Comparison of ENCODE assay signal across 13 cellular contexts in the genomic region with DNA sequence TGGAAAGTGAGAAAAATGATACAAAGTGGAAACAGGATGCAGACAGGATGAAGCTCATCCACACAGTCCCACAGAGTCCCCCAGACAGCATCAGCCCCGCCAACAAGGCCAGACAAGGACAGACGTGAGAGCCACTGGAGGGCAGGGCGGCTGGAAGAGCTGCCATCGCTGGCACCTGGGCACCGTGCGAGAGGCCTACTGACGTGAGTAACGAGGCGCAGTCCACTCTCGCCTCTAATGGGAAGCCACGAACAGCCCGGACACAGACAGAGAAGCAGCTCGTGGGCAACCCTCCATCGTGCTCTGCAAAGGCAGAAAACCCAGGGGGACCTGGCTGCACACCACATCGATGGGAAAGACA.
"Had no signal": no experiment of that assay in that cellular context is flagged by ENCODE, and none has a peak within 500 bp of the region (broad histone marks: within the 10 kb centered on the region; RNA-seq: fewer than 3 reads in every experiment).

No MANE protein-coding gene starts in this region.

- H3K27ac ChIP-seq: brain microvascular endothelial cell, sigmoid colon, thoracic aorta had no signal

- H3K4me3 ChIP-seq: sigmoid colon, thoracic aorta had no signal

- H3K36me3 ChIP-seq: brain microvascular endothelial cell, thoracic aorta had no signal

- H3K27me3 ChIP-seq: brain microvascular endothelial cell, sigmoid colon had no signal

- H3K27ac Mint-ChIP-seq: activated naive CD8-positive, alpha-beta T cell; nephron had no signal

- H3K9me3 ChIP-seq: sigmoid colon, thoracic aorta had no signal

- H3K9me3 Mint-ChIP-seq: activated T-cell treated with anti-CD3 and anti-CD28 coated beads, Interleukin-2, amount 50 U/mL, for 24 hours had no signal

- DNase-seq: activated CD4-positive, CD25-positive, alpha-beta regulatory T cell treated with anti-CD3 and anti-CD28 coated beads, Interleukin-2, amount 50 U/mL, for 72 hours; activated gamma-delta T cell treated with Interleukin-2 at 50 U/mL for 16 hours; activated T-cell treated with anti-CD3 and anti-CD28 coated beads, Interleukin-2, amount 50 U/mL, for 24 hours; brain microvascular endothelial cell; effector CD8-positive, alpha-beta T cell; foreskin fibroblast; mammary epithelial cell; stimulated activated CD4-positive, alpha-beta T cell treated with anti-CD3 and anti-CD28 coated beads, Interleukin-1b, Interleukin-23, amount 100 ng/mL, for 48 hours; T1000 had no signal

- H3K27me3 Mint-ChIP-seq: activated naive CD8-positive, alpha-beta T cell; activated T-cell treated with anti-CD3 and anti-CD28 coated beads, Interleukin-2, amount 50 U/mL, for 24 hours had no signal

- H3K4me3 Mint-ChIP-seq: activated naive CD8-positive, alpha-beta T cell; activated T-cell treated with anti-CD3 and anti-CD28 coated beads, Interleukin-2, amount 50 U/mL, for 24 hours; nephron had no signal
